24 cellular contexts compared by ENCODE assay signal in the genomic region with DNA sequence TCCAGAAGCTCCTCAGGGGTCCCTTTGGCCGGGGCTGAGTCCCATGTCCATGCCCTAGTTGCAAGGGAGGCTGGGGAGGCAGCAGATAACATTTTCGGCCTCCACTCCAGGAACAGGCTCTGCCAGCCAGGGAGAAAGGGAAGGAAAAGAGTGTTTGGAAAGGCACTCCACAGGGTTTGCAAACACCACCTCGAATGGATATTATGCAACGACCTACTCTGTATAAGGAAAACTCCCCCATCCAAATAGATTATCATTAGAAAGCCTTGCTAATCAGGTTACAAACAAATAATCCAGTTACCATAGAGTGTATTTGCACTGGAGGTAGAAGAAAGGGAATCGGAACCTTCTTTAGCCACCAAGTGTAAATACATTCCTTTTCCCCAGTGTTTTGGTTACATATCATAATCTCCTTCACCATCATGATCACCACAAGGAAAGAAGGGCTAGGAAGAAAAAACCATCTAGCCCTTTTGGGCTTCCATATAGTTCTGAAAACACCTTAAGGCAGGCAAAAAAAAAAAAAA. TPM values are rescaled to one million over a fixed set of nuclear protein-coding genes. Genes with fewer than 3 reads are reported as not detected.
"Had no signal": no experiment of that assay in that cellular context is flagged by ENCODE, and none has a peak within 500 bp of the region (broad histone marks: within the 10 kb centered on the region; RNA-seq: fewer than 3 reads in every experiment).

No MANE protein-coding gene starts in this region.

- H3K4me1 Mint-ChIP-seq: activated T-helper 17 cell treated with anti-CD3 and anti-CD28 coated beads, Interleukin-2, amount 50 U/mL, for 72 hours; naive thymus-derived CD4-positive, alpha-beta T cell had no signal

- H3K9ac ChIP-seq: parathyroid adenoma had no signal

- H3K9me3 ChIP-seq: gastrocnemius medialis, psoas muscle, suprapubic skin, tibial artery, upper lobe of right lung had no signal

- H3K4me3 ChIP-seq: gastrocnemius medialis, hepatocyte, psoas muscle, smooth muscle cell, suprapubic skin, tibial artery, upper lobe of right lung had no signal

- H2AFZ ChIP-seq: hepatocyte, parathyroid adenoma had no signal

- H3K4me2 ChIP-seq: hepatocyte, smooth muscle cell had no signal

- H3K4me3 Mint-ChIP-seq: activated B cell treated with CpG ODN at 0.5 μM for 24 hours; activated CD8-positive, alpha-beta T cell treated with anti-CD3 and anti-CD28 coated beads for 36 hours; activated T-cell treated with anti-CD3 and anti-CD28 coated beads, Interleukin-2, amount 50 U/mL, for 4 hours; activated T-helper 17 cell treated with anti-CD3 and anti-CD28 coated beads, Interleukin-2, amount 50 U/mL, for 72 hours; naive thymus-derived CD4-positive, alpha-beta T cell; neural crest cell; stimulated activated naive B cell treated with anti-CD40 and anti-IgM and Interleukin-4, amounts not matched to agents 10 μg/mL and 1 μg/mL and 100 μg/mL, for 72 hours; T-helper 2 cell treated with Interferon-gamma antibody and Interleukin-4, amounts not matched to agents 5 μg/mL and 100 μg/mL, for 36 hours had no signal

- DNase-seq: activated B cell treated with CpG ODN at 0.5 μM for 24 hours; activated CD4-positive, alpha-beta T cell treated with anti-CD3 and anti-CD28 coated beads, Interleukin-2, amount 50 U/mL, for 1 hour; activated CD8-positive, alpha-beta T cell treated with anti-CD3 and anti-CD28 coated beads for 36 hours; activated T-cell treated with anti-CD3 and anti-CD28 coated beads, Interleukin-2, amount 50 U/mL, for 4 hours; anterior cingulate cortex; effector CD8-positive, alpha-beta T cell; gastrocnemius medialis; left cardiac atrium; midbrain; naive thymus-derived CD4-positive, alpha-beta T cell; nucleus accumbens; psoas muscle; stimulated activated CD4-positive, alpha-beta T cell treated with anti-CD3 and anti-CD28 coated beads, Interleukin-1b, Interleukin-23, amount 100 ng/mL, for 48 hours; stimulated activated naive B cell treated with anti-CD40 and anti-IgM and Interleukin-4, amounts not matched to agents 10 μg/mL and 1 μg/mL and 100 μg/mL, for 72 hours; tibial artery; upper lobe of right lung had no signal

- H3K27ac Mint-ChIP-seq: activated B cell treated with CpG ODN at 0.5 μM for 24 hours; activated CD8-positive, alpha-beta T cell treated with anti-CD3 and anti-CD28 coated beads for 36 hours; activated naive CD4-positive, alpha-beta T cell treated with anti-CD3 and anti-CD28 coated beads, Interleukin-2, amount 50 U/mL, for 72 hours; activated T-helper 17 cell treated with anti-CD3 and anti-CD28 coated beads, Interleukin-2, amount 50 U/mL, for 72 hours; naive thymus-derived CD4-positive, alpha-beta T cell; stimulated activated naive B cell treated with anti-CD40 and anti-IgM and Interleukin-4, amounts not matched to agents 10 μg/mL and 1 μg/mL and 100 μg/mL, for 72 hours; T-helper 2 cell treated with Interferon-gamma antibody and Interleukin-4, amounts not matched to agents 5 μg/mL and 100 μg/mL, for 36 hours had no signal

- H3K27ac ChIP-seq: gastrocnemius medialis, hepatocyte, parathyroid adenoma, psoas muscle, suprapubic skin, tibial artery, upper lobe of right lung had no signal

- H3K36me3 ChIP-seq: gastrocnemius medialis, suprapubic skin, tibial artery, upper lobe of right lung had no signal

- H3K27me3 Mint-ChIP-seq: activated B cell treated with CpG ODN at 0.5 μM for 24 hours; stimulated activated naive B cell treated with anti-CD40 and anti-IgM and Interleukin-4, amounts not matched to agents 10 μg/mL and 1 μg/mL and 100 μg/mL, for 72 hours had no signal

- H3K9me3 Mint-ChIP-seq: activated T-helper 17 cell treated with anti-CD3 and anti-CD28 coated beads, Interleukin-2, amount 50 U/mL, for 72 hours; T-helper 2 cell treated with Interferon-gamma antibody and Interleukin-4, amounts not matched to agents 5 μg/mL and 100 μg/mL, for 36 hours had no signal

- H3K27me3 ChIP-seq: gastrocnemius medialis, hepatocyte, suprapubic skin, tibial artery, upper lobe of right lung had no signal

- H3K4me1 ChIP-seq: upper lobe of right lung had no signal

RNA-seq across cellular contexts. Expression of gene TMCC3, which starts 40.4 kb away (rescaled TPM):
- total RNA-seq: activated naive CD4-positive, alpha-beta T cell treated with anti-CD3 and anti-CD28 coated beads, Interleukin-2, amount 50 U/mL, for 72 hours had no signal
- polyA plus RNA-seq: naive thymus-derived CD4-positive, alpha-beta T cell had no signal
